Comparison of ENCODE assay signal across 30 cellular contexts in the genomic region with DNA sequence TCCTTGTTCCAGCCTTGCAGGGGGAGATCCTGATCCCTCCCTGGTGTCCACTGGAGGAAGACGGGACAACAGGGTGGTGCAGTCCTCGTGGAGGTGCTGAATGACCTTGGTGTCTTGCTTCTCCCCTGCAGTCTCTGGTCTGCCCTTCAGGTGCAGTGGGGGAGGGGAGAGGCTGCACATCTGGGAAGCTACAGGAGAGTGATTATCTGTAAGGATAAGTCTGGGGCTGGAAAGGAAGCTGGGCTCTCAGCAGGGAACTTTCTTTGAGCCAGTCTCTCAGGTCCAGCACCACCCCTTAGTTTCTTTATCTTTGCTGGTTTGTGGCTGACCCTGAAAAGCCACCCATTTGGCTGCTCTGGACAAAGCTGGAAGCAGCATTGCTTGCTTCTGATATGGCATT.
"Had no signal": no experiment of that assay in that cellular context is flagged by ENCODE, and none has a peak within 500 bp of the region (broad histone marks: within the 10 kb centered on the region; RNA-seq: fewer than 3 reads in every experiment).

No MANE protein-coding gene starts in this region.

- H3K36me3 ChIP-seq: ascending aorta, breast epithelium, cardiac muscle cell, esophagus muscularis mucosa, gastrocnemius medialis, heart left ventricle had no signal

- H3K36me3 Mint-ChIP-seq: activated naive CD4-positive, alpha-beta T cell treated with anti-CD3 and anti-CD28 coated beads, Interleukin-2, amount 10 ng/mL, durations not matched to agents 7 days and 5 days; activated naive CD4-positive, alpha-beta T cell treated with anti-CD3 and anti-CD28 coated beads, Interleukin-2, amount 50 U/mL, for 72 hours; activated naive CD8-positive, alpha-beta T cell treated with anti-CD3 and anti-CD28 coated beads, Interleukin-2, amount 10 ng/mL, durations not matched to agents 7 days and 5 days; brain had no signal

- H3K4me1 ChIP-seq: ascending aorta, breast epithelium, esophagus muscularis mucosa, foreskin keratinocyte, gastrocnemius medialis, heart left ventricle had no signal

- H3K27ac ChIP-seq: ascending aorta, breast epithelium, cardiac muscle cell, coronary artery, dorsolateral prefrontal cortex, esophagus muscularis mucosa, foreskin keratinocyte, gastrocnemius medialis, heart left ventricle had no signal

- H3K9me3 Mint-ChIP-seq: activated CD4-positive, alpha-beta memory T cell treated with anti-CD3 and anti-CD28 coated beads, Interleukin-2, amount 10 ng/mL, durations not matched to agents 7 days and 5 days; activated CD4-positive, alpha-beta T cell treated with anti-CD3 and anti-CD28 coated beads, Interleukin-2, amount 10 ng/mL, durations not matched to agents 24 days and 14 days; activated naive CD4-positive, alpha-beta T cell treated with anti-CD3 and anti-CD28 coated beads, Interleukin-2, amount 10 ng/mL, durations not matched to agents 7 days and 5 days; activated naive CD4-positive, alpha-beta T cell treated with anti-CD3 and anti-CD28 coated beads, Interleukin-2, amount 50 U/mL, for 72 hours; activated naive CD8-positive, alpha-beta T cell treated with anti-CD3 and anti-CD28 coated beads, Interleukin-2, amount 10 ng/mL, durations not matched to agents 7 days and 5 days; activated T-cell treated with anti-CD3 and anti-CD28 coated beads, Interleukin-2, amount 50 U/mL, for 24 hours; activated T-cell treated with anti-CD3 and anti-CD28 coated beads, Interleukin-2, amount 50 U/mL, for 72 hours; brain; dendritic cell treated with granulocyte-macrophage colony-stimulating factor and Interleukin-4, amounts not matched to agents 40 ng/mL and 50 ng/mL, for 4 days had no signal

- DNase-seq: activated CD4-positive, alpha-beta memory T cell treated with anti-CD3 and anti-CD28 coated beads, Interleukin-2, amount 10 ng/mL, durations not matched to agents 7 days and 5 days; activated CD4-positive, alpha-beta T cell treated with anti-CD3 and anti-CD28 coated beads for 36 hours; activated CD4-positive, alpha-beta T cell treated with anti-CD3 and anti-CD28 coated beads, Interleukin-2, amount 10 ng/mL, durations not matched to agents 24 days and 14 days; activated CD4-positive, CD25-positive, alpha-beta regulatory T cell; activated CD4-positive, CD25-positive, alpha-beta regulatory T cell treated with anti-CD3 and anti-CD28 coated beads, Interleukin-2, amount 50 U/mL, for 72 hours; activated CD8-positive, alpha-beta memory T cell treated with anti-CD3 and anti-CD28 coated beads, Interleukin-2, amount 50 U/mL, for 48 hours; activated gamma-delta T cell; activated naive CD4-positive, alpha-beta T cell; activated naive CD4-positive, alpha-beta T cell treated with anti-CD3 and anti-CD28 coated beads, Interleukin-2, amount 10 ng/mL, durations not matched to agents 7 days and 5 days; activated naive CD8-positive, alpha-beta T cell treated with anti-CD3 and anti-CD28 coated beads, Interleukin-2, amount 10 ng/mL, durations not matched to agents 7 days and 5 days; activated T-cell treated with anti-CD3 and anti-CD28 coated beads for 4 hours; activated T-cell treated with anti-CD3 and anti-CD28 coated beads, Interleukin-2, amount 50 U/mL, for 24 hours; activated T-cell treated with anti-CD3 and anti-CD28 coated beads, Interleukin-2, amount 50 U/mL, for 72 hours; central memory CD4-positive, alpha-beta T cell; dorsolateral prefrontal cortex; effector memory CD4-positive, alpha-beta T cell; erythroblast; foreskin keratinocyte; gastrocnemius medialis; glutamatergic neuron; heart left ventricle; T-helper 2 cell had no signal

- H3K27me3 ChIP-seq: ascending aorta, breast epithelium, foreskin keratinocyte, gastrocnemius medialis had no signal

- H3K4me3 Mint-ChIP-seq: activated CD4-positive, alpha-beta memory T cell treated with anti-CD3 and anti-CD28 coated beads, Interleukin-2, amount 10 ng/mL, durations not matched to agents 7 days and 5 days; activated CD4-positive, alpha-beta T cell treated with anti-CD3 and anti-CD28 coated beads for 36 hours; activated CD4-positive, alpha-beta T cell treated with anti-CD3 and anti-CD28 coated beads, Interleukin-2, amount 10 ng/mL, durations not matched to agents 24 days and 14 days; activated naive CD4-positive, alpha-beta T cell treated with anti-CD3 and anti-CD28 coated beads, Interleukin-2, amount 10 ng/mL, durations not matched to agents 7 days and 5 days; activated naive CD8-positive, alpha-beta T cell treated with anti-CD3 and anti-CD28 coated beads, Interleukin-2, amount 10 ng/mL, durations not matched to agents 7 days and 5 days; activated T-cell treated with anti-CD3 and anti-CD28 coated beads, Interleukin-2, amount 50 U/mL, for 24 hours; activated T-cell treated with anti-CD3 and anti-CD28 coated beads, Interleukin-2, amount 50 U/mL, for 72 hours; brain; dendritic cell treated with granulocyte-macrophage colony-stimulating factor and Interleukin-4, amounts not matched to agents 40 ng/mL and 50 ng/mL, for 4 days had no signal

- ATAC-seq: activated CD4-positive, alpha-beta T cell treated with anti-CD3 and anti-CD28 coated beads for 36 hours; activated naive CD4-positive, alpha-beta T cell treated with anti-CD3 and anti-CD28 coated beads, Interleukin-2, amount 50 U/mL, for 72 hours; activated T-cell treated with anti-CD3 and anti-CD28 coated beads, Interleukin-2, amount 50 U/mL, for 72 hours; foreskin keratinocyte; gastrocnemius medialis; heart left ventricle had no signal

- H3K9me3 ChIP-seq: ascending aorta, breast epithelium, esophagus muscularis mucosa, gastrocnemius medialis, heart left ventricle had no signal

- H3K27ac Mint-ChIP-seq: activated CD4-positive, alpha-beta memory T cell treated with anti-CD3 and anti-CD28 coated beads, Interleukin-2, amount 10 ng/mL, durations not matched to agents 7 days and 5 days; activated CD4-positive, alpha-beta T cell treated with anti-CD3 and anti-CD28 coated beads for 36 hours; activated CD4-positive, alpha-beta T cell treated with anti-CD3 and anti-CD28 coated beads, Interleukin-2, amount 10 ng/mL, durations not matched to agents 24 days and 14 days; activated naive CD4-positive, alpha-beta T cell treated with anti-CD3 and anti-CD28 coated beads, Interleukin-2, amount 10 ng/mL, durations not matched to agents 7 days and 5 days; activated naive CD4-positive, alpha-beta T cell treated with anti-CD3 and anti-CD28 coated beads, Interleukin-2, amount 50 U/mL, for 72 hours; activated naive CD8-positive, alpha-beta T cell treated with anti-CD3 and anti-CD28 coated beads, Interleukin-2, amount 10 ng/mL, durations not matched to agents 7 days and 5 days; activated T-cell treated with anti-CD3 and anti-CD28 coated beads, Interleukin-2, amount 50 U/mL, for 24 hours; activated T-cell treated with anti-CD3 and anti-CD28 coated beads, Interleukin-2, amount 50 U/mL, for 72 hours; brain; dendritic cell treated with granulocyte-macrophage colony-stimulating factor and Interleukin-4, amounts not matched to agents 40 ng/mL and 50 ng/mL, for 4 days had no signal

- H3K4me1 Mint-ChIP-seq: activated CD4-positive, alpha-beta T cell treated with anti-CD3 and anti-CD28 coated beads for 36 hours; activated naive CD8-positive, alpha-beta T cell treated with anti-CD3 and anti-CD28 coated beads, Interleukin-2, amount 10 ng/mL, durations not matched to agents 7 days and 5 days had no signal

- H3K27me3 Mint-ChIP-seq: dendritic cell treated with granulocyte-macrophage colony-stimulating factor and Interleukin-4, amounts not matched to agents 40 ng/mL and 50 ng/mL, for 4 days had no signal

- H3K4me3 ChIP-seq: ascending aorta, breast epithelium, cardiac muscle cell, coronary artery, dorsolateral prefrontal cortex, esophagus muscularis mucosa, gastrocnemius medialis, heart left ventricle had no signal
